Comparison of ENCODE assay signal across 8 cellular contexts in genomic region chr2:64990823-64991222, GRCh38. TPM values are rescaled to one million over a fixed set of nuclear protein-coding genes. Genes with fewer than 3 reads are reported as not detected.
DNase-seq lines count a peak whose midpoint lies in the region; ATAC-seq and TF ChIP-seq lines count a peak whose summit lies in the region.

No MANE protein-coding gene starts in this region.

- WGBS in spleen, 5 donors = 67 to 87% (median 77%) methylated on average over 2 of the region's 2 CpGs
- 83 to 88% methylated on average over 2 of the region's 2 CpGs for WGBS in thyroid gland, 2 donors

- H3K4me3 ChIP-seq in SK-N-MC = peak overlapping the region; percentile 93
- peak overlapping the region; percentile 75 for H3K4me3 ChIP-seq in fibroblast of pulmonary artery (replicated peaks; ENCODE audit: low read depth, low read length)
- peak overlapping the region in 7 of 8 donors; percentile 75 to 99 (median 93) for H3K4me3 ChIP-seq in spleen
- no peak overlapping the region for H3K4me3 ChIP-seq in thyroid gland (replicated peaks in 1 of 3)

- H3K27ac ChIP-seq in SK-N-MC (no peak overlapping the region), spleen (no peak overlapping the region), thyroid gland (no peak overlapping the region)

- peaks cover 51% of the 10 kb centered on the region for H3K36me3 Mint-ChIP-seq in T-helper 2 cell treated with Interferon-gamma antibody and Interleukin-4, amounts not matched to agents 5 μg/mL and 100 μg/mL, for 36 hours (ENCODE audit: low read depth)

- TF ChIP-seq POLR2A in spleen (IDR thresholded peaks at IDR 0.05) (no peak), thyroid gland (IDR thresholded peaks at IDR 0.05) (no peak)

- peak overlapping the region; percentile 92 for H3K4me3 Mint-ChIP-seq in T-helper 2 cell treated with Interferon-gamma antibody and Interleukin-4, amounts not matched to agents 5 μg/mL and 100 μg/mL, for 36 hours

- H3K36me3 ChIP-seq in SK-N-MC (ENCODE audit: insufficient read depth, low read length) = peaks cover 27% of the 10 kb centered on the region
- peaks cover 0 to 10% (median 0%) of the 10 kb centered on the region in 6 donors for H3K36me3 ChIP-seq in spleen
- no peaks in the 10 kb centered on the region for H3K36me3 ChIP-seq in thyroid gland

- no peaks in the 10 kb centered on the region for H3K27me3 ChIP-seq in spleen (replicated peaks in 1 of 7)
- H3K27me3 ChIP-seq in thyroid gland = no peaks in the 10 kb centered on the region

- intact Hi-C loops in spleen (cut with DNase I; ENCODE audit: low total_unique reads) = no loop called here
- intact Hi-C loops in thyroid gland (cut with DNase I) = no loop called here
- intact Hi-C loops in sciatic nerve (cut with DNase I) = no loop called here

- ATAC-seq in GM18870 (IDR thresholded peaks at IDR 0.05; ENCODE audit: unreplicated experiment) (no peak), sciatic nerve (no peak)

- TF ChIP-seq CTCF in fibroblast of pulmonary artery (IDR thresholded peaks at IDR 0.05; ENCODE audit: low read length, missing control alignments) = no peak
- no peak for TF ChIP-seq CTCF in spleen (IDR thresholded peaks at IDR 0.05 in 8 of 11, conservative IDR thresholded peaks at IDR 0.05 in 3 of 11)
- no peak for TF ChIP-seq CTCF in thyroid gland (IDR thresholded peaks at IDR 0.05)

- peak overlapping the region; percentile 85 for H3K27ac Mint-ChIP-seq in T-helper 2 cell treated with Interferon-gamma antibody and Interleukin-4, amounts not matched to agents 5 μg/mL and 100 μg/mL, for 36 hours

- H3K4me1 ChIP-seq in spleen (peaks cover 22 to 63% (median 43%) of the 10 kb centered on the region in 6 donors), thyroid gland (peaks cover 0 to 11% of the 10 kb centered on the region in 2 donors)

- no peaks in the 10 kb centered on the region for H3K9me3 Mint-ChIP-seq in T-helper 2 cell treated with Interferon-gamma antibody and Interleukin-4, amounts not matched to agents 5 μg/mL and 100 μg/mL, for 36 hours

- H3K9ac ChIP-seq in SK-N-MC (ENCODE audit: insufficient read length) = peak overlapping the region; percentile 83

- peaks cover 52% of the 10 kb centered on the region for H3K4me1 Mint-ChIP-seq in T-helper 2 cell treated with Interferon-gamma antibody and Interleukin-4, amounts not matched to agents 5 μg/mL and 100 μg/mL, for 36 hours (ENCODE audit: low read depth)

- H3K9me3 ChIP-seq in SK-N-MC (ENCODE audit: low read depth, low read length) (no peaks in the 10 kb centered on the region), spleen (no peaks in the 10 kb centered on the region), thyroid gland (no peaks in the 10 kb centered on the region)

- H3K27me3 Mint-ChIP-seq in T-helper 2 cell treated with Interferon-gamma antibody and Interleukin-4, amounts not matched to agents 5 μg/mL and 100 μg/mL, for 36 hours (ENCODE audit: low read depth) = no peaks in the 10 kb centered on the region

- no peak for DNase-seq in T-helper 2 cell treated with Interferon-gamma antibody and Interleukin-4, amounts not matched to agents 5 μg/mL and 100 μg/mL, for 36 hours (ENCODE audit: low spot score)
- DNase-seq in T-helper 2 cell (no peak), SK-N-MC (ENCODE audit: low read depth, low spot score) (no peak), fibroblast of pulmonary artery (ENCODE audit: low read depth) (no peak), spleen (no peak), thyroid gland (no peak), sciatic nerve (ENCODE audit: low spot score) (no peak)

RNA-seq across cellular contexts. Expression of gene SLC1A4, which starts 1.6 kb away (rescaled TPM):
- total RNA-seq in spleen (10 to 100 TPM; 14.6 to 32.0 (median 19.4) TPM), thyroid gland (1 to 10 TPM; 4.6 to 6.9 (median 5.4) TPM), sciatic nerve (14.3 TPM)
- polyA plus RNA-seq in spleen = 1 to 10 TPM; 2.5 to 4.4 (median 4.3) TPM

Comparison
In these comparisons a context has a peak if more than half of its experiments do, and no peak if none do; other contexts are left out.
1. H3K4me3 ChIP-seq: peak in SK-N-MC (single experiment), fibroblast of pulmonary artery (single experiment) and spleen (7 of 8); none in thyroid gland (0 of 3).